ENCODE assay signal across 8 cellular contexts in the genomic region with DNA sequence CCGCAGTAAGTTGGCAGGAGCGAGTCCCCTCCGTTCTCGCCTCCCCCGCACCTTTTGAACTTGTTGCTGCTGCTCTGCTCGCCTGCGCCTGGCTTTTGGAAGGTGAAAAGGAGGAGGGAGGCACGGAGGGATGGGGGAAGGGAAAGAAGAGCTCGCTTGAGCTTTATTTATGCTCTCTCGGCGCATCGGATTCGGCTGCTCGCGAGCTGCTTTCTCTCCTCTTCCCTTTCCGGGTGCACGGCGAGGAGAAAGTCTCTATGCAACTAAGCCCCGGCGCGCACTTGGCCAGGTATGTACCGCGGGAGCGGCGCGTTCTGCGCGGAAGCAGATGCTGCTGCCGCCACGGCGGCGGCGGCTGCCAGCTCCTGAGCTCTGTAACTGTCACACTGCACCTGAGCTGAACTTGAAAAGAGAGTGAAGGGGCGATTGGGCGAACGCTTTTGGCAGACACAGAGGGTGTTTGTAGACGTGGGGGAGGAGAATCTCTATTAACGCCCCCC. TPM values are rescaled to one million over a fixed set of nuclear protein-coding genes. Genes with fewer than 3 reads are reported as not detected.
A peak's percentile ranks its signal among the peaks of the same experiment; 100 is the strongest.
DNase-seq lines count a peak whose midpoint lies in the region; ATAC-seq, FAIRE-seq and TF ChIP-seq lines count a peak whose summit lies in the region.

No MANE protein-coding gene starts in this region.

- peak overlapping the region; percentile 12 to 31 for H3K4me3 ChIP-seq in prostate gland

- TF ChIP-seq CTCF in prostate gland (IDR thresholded peaks at IDR 0.05) = no peak

- H3K4me3 Mint-ChIP-seq in activated CD4-positive, alpha-beta memory T cell treated with anti-CD3 and anti-CD28 coated beads for 36 hours = peak overlapping the region; percentile 41
- H3K4me3 Mint-ChIP-seq in T-helper 17 cell = no peak overlapping the region

- H3K4me1 ChIP-seq in prostate gland (replicated peaks) = peaks cover 5% of the 10 kb centered on the region

- H3K4me1 Mint-ChIP-seq in activated CD4-positive, alpha-beta memory T cell treated with anti-CD3 and anti-CD28 coated beads for 36 hours (ENCODE audit: low read depth) = peaks cover 12% of the 10 kb centered on the region
- H3K4me1 Mint-ChIP-seq in T-helper 17 cell = no peaks in the 10 kb centered on the region

- intact Hi-C loops in activated CD4-positive, alpha-beta memory T cell treated with anti-CD3 and anti-CD28 coated beads for 36 hours (cut with micrococcal nuclease) = loop anchor here (5.0 kb wide), 1 partner anchor 336 kb away; no protein-coding TSS in a partner anchor
- intact Hi-C loops in cardiac septum (cut with DNase I) = loop anchor here (2.0 kb wide), 1 partner anchor 339 kb away; no protein-coding TSS in a partner anchor
- intact Hi-C loops in prostate gland (cut with DNase I) = no loop called here

- no peaks in the 10 kb centered on the region for H3K27me3 ChIP-seq in prostate gland (replicated peaks; ENCODE audit: insufficient read depth)

- TF ChIP-seq POLR2A in GM12891 (IDR thresholded peaks at IDR 0.05; ENCODE audit: low read depth, low read length) = 0 out of 2 replicates have a peak, but pooled peaks have one; percentile 25
- TF ChIP-seq POLR2A in prostate gland (IDR thresholded peaks at IDR 0.05) = no peak

- H3K9me3 ChIP-seq in prostate gland = no peaks in the 10 kb centered on the region
- no peaks in the 10 kb centered on the region for H3K9me3 ChIP-seq in T-helper 17 cell (ENCODE audit: control insufficient read depth, low read length, poor library complexity, severe bottlenecking)

- ATAC-seq in GM21619 (IDR thresholded peaks at IDR 0.05; ENCODE audit: unreplicated experiment) (peak; percentile 58), T-helper 17 cell (no peak)

- in situ Hi-C loops in KBM-7 (cut with MboI; ENCODE audit: low pct_unique_long_range_greater_than_20kb, low sequenced_read_pairs) = no loop called here

- H3K27ac Mint-ChIP-seq in activated CD4-positive, alpha-beta memory T cell treated with anti-CD3 and anti-CD28 coated beads for 36 hours = no peak overlapping the region
- H3K27ac Mint-ChIP-seq in T-helper 17 cell = no peak overlapping the region

- H3K36me3 ChIP-seq in prostate gland = no peaks in the 10 kb centered on the region

- no peaks in the 10 kb centered on the region for H3K36me3 Mint-ChIP-seq in activated CD4-positive, alpha-beta memory T cell treated with anti-CD3 and anti-CD28 coated beads for 36 hours
- no peaks in the 10 kb centered on the region for H3K36me3 Mint-ChIP-seq in T-helper 17 cell (ENCODE audit: low read depth)

- peak; percentile 98 for FAIRE-seq in GM12891 (lab: Jason Lieb, UNC)

- DNase-seq in GM12891 (ENCODE audit: insufficient read length, low spot score) (peak; percentile 52), KBM-7 (peak; percentile 10), cardiac septum (ENCODE audit: low spot score) (peak; percentile 74), prostate gland (ENCODE audit: low spot score) (no peak), T-helper 17 cell (no peak)
- no peak for DNase-seq in activated CD4-positive, alpha-beta memory T cell treated with anti-CD3 and anti-CD28 coated beads for 36 hours
- DNase-seq in activated CD4-positive, CD25-positive, alpha-beta regulatory T cell treated with anti-CD3 and anti-CD28 coated beads, Interleukin-2, amount 50 U/mL, for 72 hours = no peak

- H3K27ac ChIP-seq in prostate gland = no peak overlapping the region

- whole genome bisulfite sequencing in prostate gland = under 1% methylated on average over 38 of the region's 38 CpGs

- CTCF ChIA-PET in activated CD4-positive, alpha-beta memory T cell treated with anti-CD3 and anti-CD28 coated beads for 36 hours (lab: Charles Lee) = no interaction called here

- POLR2A ChIA-PET in activated CD4-positive, alpha-beta memory T cell treated with anti-CD3 and anti-CD28 coated beads for 36 hours (lab: Charles Lee) = no interaction called here

- H3K9me3 Mint-ChIP-seq in activated CD4-positive, alpha-beta memory T cell treated with anti-CD3 and anti-CD28 coated beads for 36 hours = no peaks in the 10 kb centered on the region

- H3K27me3 Mint-ChIP-seq in activated CD4-positive, alpha-beta memory T cell treated with anti-CD3 and anti-CD28 coated beads for 36 hours = peaks cover 23% of the 10 kb centered on the region
- H3K27me3 Mint-ChIP-seq in T-helper 17 cell = peaks cover 18% of the 10 kb centered on the region

TF ChIP-seq in GM12891, 5 proteins besides CTCF, POLR2A, EP300 and RAD21:
- no peak for TF ChIP-seq POU2F2 (IDR thresholded peaks at IDR 0.05; ENCODE audit: low read depth, low read length)
- 0 out of 2 replicates have a peak, but pooled peaks have one; percentile 53 for TF ChIP-seq TAF1 (IDR thresholded peaks at IDR 0.05; ENCODE audit: low read depth, low read length)
TF ChIP-seq in GM12891: peak in this region for 1.

RNA-seq across cellular contexts. Expression of a gene that starts 0.6 kb away (rescaled TPM):
- polyA plus RNA-seq in GM12891 (2012; ENCODE audit: low read depth, missing spikeins) = 3.8 TPM
- total RNA-seq in activated CD4-positive, alpha-beta memory T cell treated with anti-CD3 and anti-CD28 coated beads for 36 hours = not detected
- total RNA-seq in cardiac septum (0.22 TPM), prostate gland (1 to 10 TPM in 1 of 2 donors, not detected in 1; 3.0 TPM), T-helper 17 cell (not detected)

Comparison
In these comparisons a context has a peak if more than half of its experiments do, and no peak if none do; other contexts are left out.
1. DNase-seq: peak in GM12891 (single experiment), KBM-7 (single experiment) and cardiac septum (single experiment); none in activated CD4-positive, alpha-beta memory T cell treated with anti-CD3 and anti-CD28 coated beads for 36 hours (single experiment), prostate gland (single experiment), T-helper 17 cell (0 of 3) and activated CD4-positive, CD25-positive, alpha-beta regulatory T cell treated with anti-CD3 and anti-CD28 coated beads, Interleukin-2, amount 50 U/mL, for 72 hours (single experiment).